ENCODE assay signal across 8 cellular contexts in the genomic region with DNA sequence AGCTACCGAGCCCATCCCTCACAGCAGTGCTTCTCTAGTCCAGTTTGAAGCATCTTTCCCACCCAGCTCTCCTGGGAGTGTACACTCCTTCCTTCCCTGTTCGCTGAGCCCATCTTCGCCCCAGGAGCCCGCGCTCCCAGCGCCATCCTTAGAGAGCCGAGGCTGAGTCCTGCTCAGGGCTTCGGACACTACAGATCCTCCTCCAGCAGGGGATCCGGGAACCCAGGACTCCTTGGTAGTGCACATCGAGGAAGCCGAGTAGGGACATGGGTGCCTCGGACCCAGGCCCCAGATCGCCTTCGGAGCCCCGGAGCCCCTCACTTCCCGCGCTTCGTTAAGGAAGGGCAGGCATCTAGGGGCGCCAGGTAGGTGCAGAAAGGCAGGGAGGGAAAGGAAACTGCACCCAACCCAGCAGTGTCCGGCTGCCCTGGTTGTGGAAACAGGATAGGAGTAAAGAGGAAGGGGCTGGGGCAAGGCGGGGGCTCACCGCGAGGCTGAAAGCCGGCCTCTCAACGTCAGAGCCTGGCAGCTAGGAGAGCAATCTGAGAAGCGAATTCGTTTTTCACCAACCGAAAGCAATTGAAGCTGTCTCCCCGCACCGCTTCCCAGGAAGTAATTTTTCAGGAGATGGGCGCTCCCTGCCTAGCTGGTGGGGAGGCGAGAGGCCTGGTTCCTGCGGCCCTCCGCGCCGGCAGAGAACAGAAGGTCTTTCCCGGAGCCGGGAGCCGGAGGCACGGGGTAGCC. TPM values are rescaled to one million over a fixed set of nuclear protein-coding genes. Genes with fewer than 3 reads are reported as not detected.
DNase-seq lines count a peak whose midpoint lies in the region; ATAC-seq and TF ChIP-seq lines count a peak whose summit lies in the region.

No MANE protein-coding gene starts in this region.

- no peaks in the 10 kb centered on the region for H3K9me3 ChIP-seq in cardiac muscle cell (ENCODE audit: low read depth)
- no peaks in the 10 kb centered on the region for H3K9me3 ChIP-seq in right atrium auricular region
- peaks cover 5% of the 10 kb centered on the region for H3K9me3 ChIP-seq in iPS-18c (ENCODE audit: control insufficient read depth, insufficient read depth, low read length)

- no peaks in the 10 kb centered on the region for H3K9me3 Mint-ChIP-seq in activated CD8-positive, alpha-beta memory T cell treated with anti-CD3 and anti-CD28 coated beads, Interleukin-2, amount 10 ng/mL, durations not matched to agents 7 days and 5 days (ENCODE audit: low read depth)

- no peak for ATAC-seq in activated CD8-positive, alpha-beta memory T cell treated with anti-CD3 and anti-CD28 coated beads, Interleukin-2, amount 10 ng/mL, durations not matched to agents 7 days and 5 days
- no peak for ATAC-seq in stimulated activated naive CD8-positive, alpha-beta T cell treated with anti-CD3 and anti-CD28 coated beads, Interleukin-15, Interleukin-2, amounts not matched to agents 100 U/mL and 50 U/mL, for 24 hours
- no peak for ATAC-seq in GM18909 (IDR thresholded peaks at IDR 0.05; ENCODE audit: poor library complexity, unreplicated experiment)
- no peak for ATAC-seq in HG03095 (IDR thresholded peaks at IDR 0.05; ENCODE audit: unreplicated experiment)
- ATAC-seq in GM21526 (IDR thresholded peaks at IDR 0.05; ENCODE audit: low FRiP score, unreplicated experiment): no peak

- TF ChIP-seq CTCF in cardiac muscle cell (IDR thresholded peaks at IDR 0.05; ENCODE audit: low read depth, low read length): no peak
- no peak for TF ChIP-seq CTCF in right atrium auricular region (IDR thresholded peaks at IDR 0.05)

- H3K4me1 ChIP-seq in cardiac muscle cell (ENCODE audit: low read depth): peaks cover 9% of the 10 kb centered on the region
- H3K4me1 ChIP-seq in right atrium auricular region: peaks cover 0 to 38% of the 10 kb centered on the region in 2 donors

- peak overlapping the region; percentile 43 for H3K27ac Mint-ChIP-seq in activated CD8-positive, alpha-beta memory T cell treated with anti-CD3 and anti-CD28 coated beads, Interleukin-2, amount 10 ng/mL, durations not matched to agents 7 days and 5 days

- H3K4me3 ChIP-seq in cardiac muscle cell: peak overlapping the region; percentile 34
- H3K4me3 ChIP-seq in right atrium auricular region: peak overlapping the region in 1 of 2 donors; percentile 45
- 0 out of 2 replicates have a peak overlapping the region, but pooled peaks have one; percentile 15 for H3K4me3 ChIP-seq in iPS-18c (ENCODE audit: insufficient read depth, low read depth, low read length)

- CTCF ChIA-PET in activated CD8-positive, alpha-beta memory T cell treated with anti-CD3 and anti-CD28 coated beads, Interleukin-2, amount 10 ng/mL, durations not matched to agents 7 days and 5 days (lab: Charles Lee): interaction anchor here (0.9 to 1.3 kb wide), 3 partner anchors 33 to 55 kb away, joined by 3 to 5 read pairs (median 4); no protein-coding TSS in a partner anchor

- peaks cover 2% of the 10 kb centered on the region for H3K36me3 Mint-ChIP-seq in activated CD8-positive, alpha-beta memory T cell treated with anti-CD3 and anti-CD28 coated beads, Interleukin-2, amount 10 ng/mL, durations not matched to agents 7 days and 5 days

- DNase-seq in cardiac muscle cell (ENCODE audit: low read depth in 1 of 2, low spot score in 1 of 2) (peak; percentile 25 to 33), right atrium auricular region (ENCODE audit: low spot score) (no peak)
- no peak for DNase-seq in activated CD8-positive, alpha-beta memory T cell treated with anti-CD3 and anti-CD28 coated beads, Interleukin-2, amount 10 ng/mL, durations not matched to agents 7 days and 5 days
- peak; percentile 16 for DNase-seq in stimulated activated naive CD8-positive, alpha-beta T cell treated with anti-CD3 and anti-CD28 coated beads, Interleukin-15, Interleukin-2, amounts not matched to agents 100 U/mL and 50 U/mL, for 24 hours

- H3K36me3 ChIP-seq in cardiac muscle cell: no peaks in the 10 kb centered on the region
- H3K36me3 ChIP-seq in right atrium auricular region: no peaks in the 10 kb centered on the region

- H3K4me1 Mint-ChIP-seq in activated CD8-positive, alpha-beta memory T cell treated with anti-CD3 and anti-CD28 coated beads, Interleukin-2, amount 10 ng/mL, durations not matched to agents 7 days and 5 days: peaks cover 9% of the 10 kb centered on the region

- peaks cover 100% of the 10 kb centered on the region for H3K27me3 ChIP-seq in cardiac muscle cell
- peaks cover 66 to 84% of the 10 kb centered on the region in 2 donors for H3K27me3 ChIP-seq in right atrium auricular region

- peaks cover 87% of the 10 kb centered on the region for H3K27me3 Mint-ChIP-seq in activated CD8-positive, alpha-beta memory T cell treated with anti-CD3 and anti-CD28 coated beads, Interleukin-2, amount 10 ng/mL, durations not matched to agents 7 days and 5 days

- H3K4me3 Mint-ChIP-seq in activated CD8-positive, alpha-beta memory T cell treated with anti-CD3 and anti-CD28 coated beads, Interleukin-2, amount 10 ng/mL, durations not matched to agents 7 days and 5 days: peak overlapping the region; percentile 46

- H3K27ac ChIP-seq in cardiac muscle cell: no peak overlapping the region
- no peak overlapping the region for H3K27ac ChIP-seq in right atrium auricular region

RNA-seq across cellular contexts. Expression of a gene that starts 1.0 kb away (rescaled TPM):
- total RNA-seq in cardiac muscle cell: not detected in 2 replicates
- not detected in 2 replicates for polyA plus RNA-seq in cardiac muscle cell
- not detected for total RNA-seq in right atrium auricular region
- total RNA-seq in activated CD8-positive, alpha-beta memory T cell treated with anti-CD3 and anti-CD28 coated beads, Interleukin-2, amount 10 ng/mL, durations not matched to agents 7 days and 5 days: not detected

RNA-seq across cellular contexts. Expression of a gene that starts 48.3 kb away (rescaled TPM):
- total RNA-seq in cardiac muscle cell (not detected in 2 replicates), right atrium auricular region (not detected)
- not detected in 2 replicates for polyA plus RNA-seq in cardiac muscle cell
- total RNA-seq in activated CD8-positive, alpha-beta memory T cell treated with anti-CD3 and anti-CD28 coated beads, Interleukin-2, amount 10 ng/mL, durations not matched to agents 7 days and 5 days: not detected

Comparison
In these comparisons a context has a peak if more than half of its experiments do, and no peak if none do; other contexts are left out.
1. DNase-seq: peak in cardiac muscle cell (2 of 2) and stimulated activated naive CD8-positive, alpha-beta T cell treated with anti-CD3 and anti-CD28 coated beads, Interleukin-15, Interleukin-2, amounts not matched to agents 100 U/mL and 50 U/mL, for 24 hours (single experiment); none in right atrium auricular region (single experiment) and activated CD8-positive, alpha-beta memory T cell treated with anti-CD3 and anti-CD28 coated beads, Interleukin-2, amount 10 ng/mL, durations not matched to agents 7 days and 5 days (single experiment).